ENCODE assay signal across 7 cellular contexts in genomic region chr13:89955773-89956172, GRCh38.
"Had no signal": no experiment of that assay in that cellular context is flagged by ENCODE, and none has a peak within 500 bp of the region (broad histone marks: within the 10 kb centered on the region; RNA-seq: fewer than 3 reads in every experiment).

No MANE protein-coding gene starts in this region.

- H3K4me3 ChIP-seq: GM12878 had no signal

- DNase-seq: GDM1, GF-D8 had no signal

- FAIRE-seq: GM12878, GM12891, GM12892, GM18507, GM19239 had no signal

- ATAC-seq: GM12878 had no signal
